9 cellular contexts compared by ENCODE assay signal in the genomic region with DNA sequence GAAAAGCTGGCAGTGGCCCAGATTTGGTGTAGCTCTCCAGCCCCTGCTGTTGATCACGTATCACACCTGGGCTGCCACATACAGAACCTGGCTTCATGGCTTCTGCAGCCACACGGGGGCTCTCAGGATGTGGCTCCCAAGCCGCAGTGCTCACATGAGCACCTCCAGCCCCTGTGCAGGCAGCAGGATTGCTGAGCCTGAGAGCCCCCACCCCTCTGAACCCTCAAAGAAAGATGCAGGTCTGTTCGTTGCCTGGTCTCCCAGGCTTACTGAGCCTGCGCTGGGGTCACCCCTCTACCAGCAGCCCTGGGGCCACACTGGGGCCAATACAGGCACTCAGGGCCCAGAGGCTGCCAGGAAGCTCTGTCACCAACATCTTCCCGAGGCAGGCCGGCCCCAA. TPM values are rescaled to one million over a fixed set of nuclear protein-coding genes. Genes with fewer than 3 reads are reported as not detected.
DNase-seq lines count a peak whose midpoint lies in the region; ATAC-seq, FAIRE-seq and TF ChIP-seq lines count a peak whose summit lies in the region.
"Had no signal": no experiment of that assay in that cellular context is flagged by ENCODE, and none has a peak within 500 bp of the region (broad histone marks: within the 10 kb centered on the region; RNA-seq: fewer than 3 reads in every experiment).

No MANE protein-coding gene starts in this region.

- ATAC-seq in activated T-cell treated with anti-CD3 and anti-CD28 coated beads, Interleukin-2, amount 50 U/mL, for 72 hours (replicated peaks in 1 of 2) = peak; percentile 23 to 29
- ATAC-seq in HepG2 = no peak
- ATAC-seq in GM18868 (IDR thresholded peaks at IDR 0.05; ENCODE audit: unreplicated experiment) = no peak

- peak overlapping the region; percentile 87 for H3K27ac Mint-ChIP-seq in activated T-cell treated with anti-CD3 and anti-CD28 coated beads, Interleukin-2, amount 50 U/mL, for 72 hours
- no peak overlapping the region for H3K27ac Mint-ChIP-seq in progenitor cell of endocrine pancreas

- in situ Hi-C loops in HepG2 (cut with HindIII; ENCODE audit: extremely low pct_ligation_motif_present, low pct_unique_long_range_greater_than_20kb) = no loop called here

- TF ChIP-seq EP300 in HepG2 (IDR thresholded peaks at IDR 0.05; ENCODE audit: low read depth in 2 of 2, low read length in 2 of 2) (no peak), HepG2 (CRISPR knock-in tag; IDR thresholded peaks at IDR 0.05; ENCODE audit: borderline replicate concordance) (no peak)

- no peaks in the 10 kb centered on the region for H3K9me3 ChIP-seq in HepG2 (ENCODE audit: low read length)

- H4K20me1 ChIP-seq in HepG2 (ENCODE audit: insufficient read depth, low read length) = peaks cover 7% of the 10 kb centered on the region; the same call in 1 of the 2 replicates

- H3K4me3 ChIP-seq in HepG2 (replicated peaks in 1 of 3; ENCODE audit: insufficient read depth in 1 of 3, low read depth in 2 of 3, low read length in 3 of 3) = no peak overlapping the region

- no TSS peak for BruUV-seq in HepG2 (replicated peaks; lab: Mats Ljungman, UMichigan)

- 0 out of 2 replicates have a peak, but pooled peaks have one; percentile 11 for TF ChIP-seq CTCF in HepG2 (CRISPR knock-in tag; IDR thresholded peaks at IDR 0.05)
- no peak for TF ChIP-seq CTCF in progenitor cell of endocrine pancreas (IDR thresholded peaks at IDR 0.05; ENCODE audit: unreplicated experiment)

- peaks cover 7 to 16% of the 10 kb centered on the region in 2 experiments; a peak in 3 of 5 replicates for H3K27me3 ChIP-seq in HepG2 (ENCODE audit: control insufficient read depth in 1 of 2, insufficient read depth in 2 of 2, low read length in 2 of 2)

- peaks cover 80% of the 10 kb centered on the region for H3K4me1 Mint-ChIP-seq in activated T-cell treated with anti-CD3 and anti-CD28 coated beads, Interleukin-2, amount 50 U/mL, for 72 hours (ENCODE audit: low read depth)
- peaks cover 21% of the 10 kb centered on the region for H3K4me1 Mint-ChIP-seq in progenitor cell of endocrine pancreas (ENCODE audit: low read depth)

- intact Hi-C loops in HepG2 (cut with micrococcal nuclease; ENCODE audit: unreplicated experiment) = no loop called here

- peaks cover 60% of the 10 kb centered on the region for H3K4me1 ChIP-seq in HepG2 (ENCODE audit: insufficient read depth, low read length)

- peaks cover 0 to 2% of the 10 kb centered on the region in 2 donors for H3K9me3 Mint-ChIP-seq in activated T-cell treated with anti-CD3 and anti-CD28 coated beads, Interleukin-2, amount 50 U/mL, for 72 hours
- H3K9me3 Mint-ChIP-seq in progenitor cell of endocrine pancreas (ENCODE audit: low read depth) = no peaks in the 10 kb centered on the region

- no peak for TF ChIP-seq RAD21 in HepG2 (CRISPR knock-in tag; IDR thresholded peaks at IDR 0.05)

- H3K4me2 ChIP-seq in HepG2 (ENCODE audit: low read depth, low read length) = no peak overlapping the region

- TF ChIP-seq POLR2A in HepG2 (IDR thresholded peaks at IDR 0.05; ENCODE audit: insufficient read depth in 1 of 2, low read depth in 2 of 2, low read length in 2 of 2) = no peak

- peak; percentile 61 for DNase-seq in stimulated activated CD4-positive, alpha-beta T cell treated with anti-CD3 and anti-CD28 coated beads, Interleukin-1b, Interleukin-23, amount 100 ng/mL, for 48 hours
- no peak for DNase-seq in stimulated activated CD4-positive, alpha-beta T cell treated with anti-CD3 and anti-CD28 coated beads, Interleukin-2, amount 100 ng/mL, for 48 hours
- peak; percentile 63 to 73 for DNase-seq in activated T-cell treated with anti-CD3 and anti-CD28 coated beads, Interleukin-2, amount 50 U/mL, for 72 hours
- DNase-seq in HepG2 (ENCODE audit: low spot score) = no peak
- DNase-seq in NCI-H128 (lab: John Stamatoyannopoulos, UW; ENCODE audit: unreplicated experiment) = no peak
- DNase-seq in progenitor cell of endocrine pancreas (ENCODE audit: low spot score, unreplicated experiment) = no peak
- DNase-seq in H4 (ENCODE audit: low spot score) = no peak
- DNase-seq: nucleus accumbens had no signal

- H2AFZ ChIP-seq in HepG2 (ENCODE audit: low read length) = no peak overlapping the region

- no peaks in the 10 kb centered on the region for H3K79me2 ChIP-seq in HepG2 (ENCODE audit: insufficient read depth, low read length)

- peaks cover 12 to 23% of the 10 kb centered on the region in 2 donors for H3K36me3 Mint-ChIP-seq in activated T-cell treated with anti-CD3 and anti-CD28 coated beads, Interleukin-2, amount 50 U/mL, for 72 hours (ENCODE audit: insufficient read depth in 2 of 2)
- H3K36me3 Mint-ChIP-seq in progenitor cell of endocrine pancreas (ENCODE audit: insufficient read depth) = peaks cover 9% of the 10 kb centered on the region

- CTCF ChIA-PET in HepG2 (lab: Yijun Ruan, JAX; ENCODE audit: low intra/inter-chr PET ratio, low total read pairs) = no interaction called here

- POLR2A ChIA-PET in HepG2 (lab: Yijun Ruan, JAX) = interaction anchor here (4.1 kb wide), 1 partner anchor 62 kb away, joined by 32 read pairs; the partner anchor contains the start of gene POP4

- H3K27ac ChIP-seq in HepG2 (ENCODE audit: extremely low read length, insufficient read depth, low read length) = no peak overlapping the region

- peak overlapping the region; percentile 85 to 93 for H3K4me3 Mint-ChIP-seq in activated T-cell treated with anti-CD3 and anti-CD28 coated beads, Interleukin-2, amount 50 U/mL, for 72 hours
- no peak overlapping the region for H3K4me3 Mint-ChIP-seq in progenitor cell of endocrine pancreas (ENCODE audit: low read depth)

- H3K9ac ChIP-seq in HepG2 (ENCODE audit: insufficient read depth, low read depth, low read length) = no peak overlapping the region

- no CpG with 5 or more reads among the region's 7 CpGs for WGBS in HepG2 (ENCODE audit: low lambda C conversion rate)

- 0 out of 5 replicates have a peak, but pooled peaks cover 0 to 3% of the 10 kb centered on the region in 2 experiments for H3K36me3 ChIP-seq in HepG2 (replicated peaks in 1 of 2; ENCODE audit: control insufficient read depth in 1 of 2, insufficient read depth in 2 of 2, low read length in 2 of 2)

- FAIRE-seq in HepG2 (lab: Jason Lieb, UNC) = no peak

- H3K27me3 Mint-ChIP-seq in activated T-cell treated with anti-CD3 and anti-CD28 coated beads, Interleukin-2, amount 50 U/mL, for 72 hours (ENCODE audit: low read depth) = no peaks in the 10 kb centered on the region
- H3K27me3 Mint-ChIP-seq in progenitor cell of endocrine pancreas = peaks cover 4% of the 10 kb centered on the region

RNA-seq across cellular contexts. Expression of gene PLEKHF1, which starts 2.7 kb away (rescaled TPM):
- total RNA-seq in activated T-cell treated with anti-CD3 and anti-CD28 coated beads, Interleukin-2, amount 50 U/mL, for 72 hours = 10 to 100 TPM; 21.3 to 21.5 TPM
- total RNA-seq in HepG2 (2016; rRNA removed; fragmentation: Illumina TruSeq; extraction: Trizol) (3.2 and 3.8 TPM in 2 replicates), progenitor cell of endocrine pancreas (7.9 and 9.6 TPM in 2 replicates)
- total RNA-seq in HepG2 (2016; cell fraction: cytosol; rRNA removed; fragmentation: Illumina TruSeq; extraction: Trizol; ENCODE audit: low read depth) = 1.5 TPM in 2 replicates
- 3.0 and 4.1 TPM in 2 replicates for total RNA-seq in HepG2 (2016; cell fraction: insoluble cytoplasmic fraction; rRNA removed; fragmentation: Illumina TruSeq; extraction: Trizol)
- 2.6 and 2.8 TPM in 2 replicates for total RNA-seq in HepG2 (2016; cell fraction: membrane; rRNA removed; fragmentation: Illumina TruSeq; extraction: Trizol)
- total RNA-seq in HepG2 (2016; cell fraction: nucleus; rRNA removed; fragmentation: Illumina TruSeq; extraction: Trizol) = 1.9 and 2.3 TPM in 2 replicates
- 2.9 TPM in 2 replicates for polyA plus RNA-seq in HepG2 (2011; rRNA removed)
- polyA plus RNA-seq in HepG2 (2011; cell fraction: cytosol; rRNA removed) = 1.7 and 4.1 TPM in 2 replicates
- 3.9 and 4.0 TPM in 2 replicates for polyA plus RNA-seq in HepG2 (2011; cell fraction: nucleus; rRNA removed)
- polyA plus RNA-seq in HepG2 (2012) = 0.71 and 1.4 TPM in 2 replicates
- 0.36 and 0.54 TPM in 2 replicates for polyA plus RNA-seq in HepG2 (2016; cell fraction: cytosol; fragmentation: Illumina TruSeq; extraction: Trizol; ENCODE audit: low read depth)
- polyA plus RNA-seq in HepG2 (2016; cell fraction: insoluble cytoplasmic fraction; fragmentation: Illumina TruSeq; extraction: Trizol; ENCODE audit: low read depth) = 2.4 and 2.7 TPM in 2 replicates
- 1.1 and 1.4 TPM in 2 replicates for polyA plus RNA-seq in HepG2 (2016; cell fraction: membrane; fragmentation: Illumina TruSeq; extraction: Trizol; ENCODE audit: low read depth)
- polyA plus RNA-seq in HepG2 (2016; cell fraction: nucleus; fragmentation: Illumina TruSeq; extraction: Trizol; ENCODE audit: insufficient read depth, low read depth) = 2.7 TPM in 2 replicates
- 2.0 and 6.9 TPM in 2 replicates for polyA minus RNA-seq in HepG2 (2011; rRNA and poly(A)+ RNA removed; ENCODE audit: low replicate concordance)
- polyA minus RNA-seq in HepG2 (2011; cell fraction: cytosol; rRNA and poly(A)+ RNA removed) = 1.5 and 3.6 TPM in 2 replicates
- 2.1 and 3.0 TPM in 2 replicates for polyA minus RNA-seq in HepG2 (2011; cell fraction: nucleus; rRNA and poly(A)+ RNA removed)
- 9.2 and 9.9 TPM in 2 replicates for total RNA-seq in H4 (2014; rRNA removed; shearing (Covaris generic))

RNA-seq across cellular contexts. Expression of gene C19orf12, which starts 47.1 kb away (rescaled TPM):
- total RNA-seq in activated T-cell treated with anti-CD3 and anti-CD28 coated beads, Interleukin-2, amount 50 U/mL, for 72 hours = 10 to 100 TPM; 32.1 to 35.6 TPM
- total RNA-seq in HepG2 (2016; rRNA removed; fragmentation: Illumina TruSeq; extraction: Trizol) (34.4 and 34.8 TPM in 2 replicates), progenitor cell of endocrine pancreas (35.2 and 37.6 TPM in 2 replicates)
- total RNA-seq in HepG2 (2016; cell fraction: cytosol; rRNA removed; fragmentation: Illumina TruSeq; extraction: Trizol; ENCODE audit: low read depth) = 28.6 and 28.9 TPM in 2 replicates
- 29.0 and 35.2 TPM in 2 replicates for total RNA-seq in HepG2 (2016; cell fraction: insoluble cytoplasmic fraction; rRNA removed; fragmentation: Illumina TruSeq; extraction: Trizol)
- 73.3 and 76.2 TPM in 2 replicates for total RNA-seq in HepG2 (2016; cell fraction: membrane; rRNA removed; fragmentation: Illumina TruSeq; extraction: Trizol)
- 17.3 and 21.4 TPM in 2 replicates for total RNA-seq in HepG2 (2016; cell fraction: nucleus; rRNA removed; fragmentation: Illumina TruSeq; extraction: Trizol)
- 17.7 and 19.6 TPM in 2 replicates for polyA plus RNA-seq in HepG2 (2011; rRNA removed)
- 18.1 TPM in 2 replicates for polyA plus RNA-seq in HepG2 (2011; cell fraction: cytosol; rRNA removed)
- polyA plus RNA-seq in HepG2 (2011; cell fraction: nucleus; rRNA removed) = 13.1 and 14.3 TPM in 2 replicates
- polyA plus RNA-seq in HepG2 (2012) = 15.9 and 18.6 TPM in 2 replicates
- polyA plus RNA-seq in HepG2 (2016; cell fraction: cytosol; fragmentation: Illumina TruSeq; extraction: Trizol; ENCODE audit: low read depth) = 37.7 and 38.6 TPM in 2 replicates
- 28.6 and 34.2 TPM in 2 replicates for polyA plus RNA-seq in HepG2 (2016; cell fraction: insoluble cytoplasmic fraction; fragmentation: Illumina TruSeq; extraction: Trizol; ENCODE audit: low read depth)
- polyA plus RNA-seq in HepG2 (2016; cell fraction: membrane; fragmentation: Illumina TruSeq; extraction: Trizol; ENCODE audit: low read depth) = 64.1 and 65.3 TPM in 2 replicates
- polyA plus RNA-seq in HepG2 (2016; cell fraction: nucleus; fragmentation: Illumina TruSeq; extraction: Trizol; ENCODE audit: insufficient read depth, low read depth) = 29.3 and 31.8 TPM in 2 replicates
- polyA minus RNA-seq in HepG2 (2011; rRNA and poly(A)+ RNA removed; ENCODE audit: low replicate concordance) = 5.1 and 12.9 TPM in 2 replicates
- polyA minus RNA-seq in HepG2 (2011; cell fraction: cytosol; rRNA and poly(A)+ RNA removed) = 8.3 and 8.7 TPM in 2 replicates
- 6.7 and 10.4 TPM in 2 replicates for polyA minus RNA-seq in HepG2 (2011; cell fraction: nucleus; rRNA and poly(A)+ RNA removed)
- 28.4 and 31.7 TPM in 2 replicates for total RNA-seq in H4 (2014; rRNA removed; shearing (Covaris generic))

Comparison
In these comparisons a context has a peak if more than half of its experiments do, and no peak if none do; other contexts are left out.
1. DNase-seq: peak in stimulated activated CD4-positive, alpha-beta T cell treated with anti-CD3 and anti-CD28 coated beads, Interleukin-1b, Interleukin-23, amount 100 ng/mL, for 48 hours (single experiment) and activated T-cell treated with anti-CD3 and anti-CD28 coated beads, Interleukin-2, amount 50 U/mL, for 72 hours (2 of 2); none in stimulated activated CD4-positive, alpha-beta T cell treated with anti-CD3 and anti-CD28 coated beads, Interleukin-2, amount 100 ng/mL, for 48 hours (0 of 2), HepG2 (single experiment), NCI-H128 (single experiment), progenitor cell of endocrine pancreas (single experiment) and H4 (single experiment).
2. ATAC-seq: peak in activated T-cell treated with anti-CD3 and anti-CD28 coated beads, Interleukin-2, amount 50 U/mL, for 72 hours (2 of 2); none in HepG2 (single experiment) and GM18868 (single experiment).